ENCODE assay signal across 19 cellular contexts in the genomic region with DNA sequence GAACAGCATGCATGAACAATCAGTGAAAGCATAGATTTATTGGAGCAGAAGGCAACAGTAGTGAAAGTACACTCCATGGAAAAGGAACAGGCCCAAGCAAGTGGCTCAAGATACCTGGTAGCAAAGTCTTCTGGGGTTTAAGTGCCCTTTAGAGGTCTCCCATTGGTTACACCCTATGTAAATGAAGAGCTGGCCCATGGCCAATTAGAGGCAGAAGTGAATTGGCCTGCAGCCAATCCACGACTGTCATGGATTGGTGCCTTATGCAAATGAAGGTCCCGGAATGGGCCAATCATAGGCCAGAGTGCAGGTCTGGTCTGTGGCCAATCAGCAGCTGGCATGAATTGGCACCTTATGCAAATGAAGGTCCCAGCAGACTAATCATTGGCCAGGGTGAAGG.
A peak's percentile ranks its signal among the peaks of the same experiment; 100 is the strongest.
DNase-seq lines count a peak whose midpoint lies in the region; ATAC-seq, FAIRE-seq and TF ChIP-seq lines count a peak whose summit lies in the region.
"Had no signal": no experiment of that assay in that cellular context is flagged by ENCODE, and none has a peak within 500 bp of the region (broad histone marks: within the 10 kb centered on the region; RNA-seq: fewer than 3 reads in every experiment).

No MANE protein-coding gene starts in this region.

- no peaks in the 10 kb centered on the region for H3K79me1 ChIP-seq in H1 (ENCODE audit: low read depth, low read length)

- DNase-seq in NCI-H82 (lab: John Stamatoyannopoulos, UW) (peak; percentile 11), NCI-H82 treated with DMSO at 0.1 percent for 48 hours (lab: John Stamatoyannopoulos, UW; ENCODE audit: unreplicated experiment) (no peak), H1 (ENCODE audit: low read depth in 1 of 2, low spot score in 2 of 2) (no peak), HepG2 (ENCODE audit: low spot score) (no peak), NCI-H2227 treated with DMSO at 0.1 percent for 48 hours (lab: John Stamatoyannopoulos, UW) (no peak)
- DNase-seq in Jurkat, Clone E6-1 (ENCODE audit: low read depth, low spot score): peak; percentile 12
- no peak for DNase-seq in stimulated activated CD4-positive, alpha-beta T cell treated with anti-CD3 and anti-CD28 coated beads, Interleukin-4, amount 100 ng/mL, for 4 hours
- DNase-seq: ACHN; AML-193; Calu3; CD4-positive, CD25-positive, alpha-beta regulatory T cell; DMS79; H9; KG1; NCI-H1105 treated with DMSO at 0.1 percent for 48 hours; NCI-H1694 treated with DMSO at 0.1 percent for 48 hours; NCI-H524; SW 1271 had no signal

- H3K27me3 ChIP-seq in H1 (replicated peaks in 1 of 4; ENCODE audit: control insufficient read depth in 3 of 4, extremely low read depth in 1 of 4, insufficient read depth in 3 of 4, low read length in 3 of 4) (no peaks in the 10 kb centered on the region), HepG2 (ENCODE audit: control insufficient read depth in 1 of 2, insufficient read depth in 2 of 2, low read length in 2 of 2) (no peaks in the 10 kb centered on the region)

- H3K56ac ChIP-seq in H1 (replicated peaks; ENCODE audit: insufficient read length, low read depth, low read length): no peak overlapping the region

- H2BK120ac ChIP-seq in H1 (replicated peaks; ENCODE audit: low read depth, low read length): no peak overlapping the region

- no peak overlapping the region for H2BK5ac ChIP-seq in H1 (ENCODE audit: low read depth, low read length)

- no peak overlapping the region for H4K8ac ChIP-seq in H1 (ENCODE audit: extremely low read depth, insufficient read depth, low read length)

- no peak overlapping the region for H2BK12ac ChIP-seq in H1 (ENCODE audit: low read depth, low read length)

- no peak overlapping the region for H2BK15ac ChIP-seq in H1 (ENCODE audit: low read length)

- TF ChIP-seq EP300 in H1 (IDR thresholded peaks at IDR 0.05; ENCODE audit: borderline replicate concordance in 1 of 2, low read depth in 2 of 2, low read length in 2 of 2) (no peak), HepG2 (IDR thresholded peaks at IDR 0.05; ENCODE audit: low read depth in 2 of 2, low read length in 2 of 2) (no peak), HepG2 (CRISPR knock-in tag; IDR thresholded peaks at IDR 0.05; ENCODE audit: borderline replicate concordance) (no peak)

- in situ Hi-C loops in HepG2 (cut with HindIII; ENCODE audit: extremely low pct_ligation_motif_present, low pct_unique_long_range_greater_than_20kb): loop anchor here (25.0 kb wide), 1 partner anchor 539 kb away; no protein-coding TSS in a partner anchor

- TF ChIP-seq CTCF in H1 (IDR thresholded peaks at IDR 0.05; ENCODE audit: control extremely low read depth in 1 of 3, insufficient read depth in 1 of 3, low read depth in 1 of 3, low read length in 3 of 3) (no peak), HepG2 (CRISPR knock-in tag; IDR thresholded peaks at IDR 0.05) (no peak)

- H3K4ac ChIP-seq in H1 (replicated peaks; ENCODE audit: insufficient read length, low read depth, low read length): no peak overlapping the region

- H3K18ac ChIP-seq in H1 (ENCODE audit: extremely low read depth, low read length): no peak overlapping the region

- no peaks in the 10 kb centered on the region for H3K79me2 ChIP-seq in H1 (ENCODE audit: control insufficient read depth in 1 of 2, insufficient read depth in 2 of 2, low read length in 2 of 2)
- no peaks in the 10 kb centered on the region for H3K79me2 ChIP-seq in HepG2 (ENCODE audit: insufficient read depth, low read length)

- H3K36me3 ChIP-seq in H1 (ENCODE audit: control insufficient read depth in 2 of 4, insufficient read depth in 4 of 4, low read length in 3 of 4): no peaks in the 10 kb centered on the region
- H3K36me3 ChIP-seq in HepG2 (replicated peaks in 1 of 2; ENCODE audit: control insufficient read depth in 1 of 2, insufficient read depth in 2 of 2, low read length in 2 of 2): no peaks in the 10 kb centered on the region

- H2AK5ac ChIP-seq in H1 (ENCODE audit: low read depth, low read length): no peak overlapping the region

- H4K91ac ChIP-seq in H1 (replicated peaks; ENCODE audit: insufficient read length, low read length): no peak overlapping the region

- intact Hi-C loops in HepG2 (cut with micrococcal nuclease; ENCODE audit: unreplicated experiment): no loop called here

- no peak overlapping the region for H3K9ac ChIP-seq in H1 (replicated peaks in 1 of 4; ENCODE audit: extremely low read depth in 1 of 4, low read depth in 3 of 4, low read length in 3 of 4)
- H3K9ac ChIP-seq in HepG2 (ENCODE audit: insufficient read depth, low read depth, low read length): no peak overlapping the region

- H3K4me2 ChIP-seq in H1 (ENCODE audit: insufficient read depth in 1 of 2, low read depth in 2 of 2, low read length in 2 of 2): no peak overlapping the region
- H3K4me2 ChIP-seq in HepG2 (ENCODE audit: low read depth, low read length): no peak overlapping the region

- CTCF ChIA-PET in H1 (lab: Charles Lee; ENCODE audit: partially characterized antibody): interaction anchor here (1.4 kb wide), 1 partner anchor 40 kb away, joined by 4 read pairs; no protein-coding TSS in a partner anchor
- CTCF ChIA-PET in HepG2 (lab: Yijun Ruan, JAX; ENCODE audit: low intra/inter-chr PET ratio, low total read pairs): no interaction called here

- H3K4me3 ChIP-seq in Jurkat, Clone E6-1 (ENCODE audit: low read length): no peak overlapping the region
- H3K4me3 ChIP-seq in H1 (ENCODE audit: extremely low read depth in 1 of 4, insufficient read depth in 2 of 4, low read depth in 3 of 4, low read length in 4 of 4) (no peak overlapping the region), HepG2 (replicated peaks in 1 of 3; ENCODE audit: insufficient read depth in 1 of 3, low read depth in 2 of 3, low read length in 3 of 3) (no peak overlapping the region)

- H3K27ac ChIP-seq in H1 (ENCODE audit: low read depth, low read length) (no peak overlapping the region), HepG2 (ENCODE audit: extremely low read length, insufficient read depth, low read length) (no peak overlapping the region)

- no peak for TF ChIP-seq POLR2A in H1 (IDR thresholded peaks at IDR 0.05; ENCODE audit: control extremely low read depth in 1 of 2, low read depth in 2 of 2, low read length in 2 of 2)
- no peak for TF ChIP-seq POLR2A in HepG2 (IDR thresholded peaks at IDR 0.05; ENCODE audit: insufficient read depth in 1 of 2, low read depth in 2 of 2, low read length in 2 of 2)

- TF ChIP-seq RAD21 in H1 (IDR thresholded peaks at IDR 0.05 in 1 of 2, conservative IDR thresholded peaks at IDR 0.05 in 1 of 2; ENCODE audit: low read depth in 2 of 2, low read length in 2 of 2) (no peak), HepG2 (CRISPR knock-in tag; IDR thresholded peaks at IDR 0.05) (no peak)

- H4K20me1 ChIP-seq in H1 (replicated peaks in 1 of 2; ENCODE audit: control insufficient read depth in 1 of 2, insufficient read depth in 2 of 2, low read length in 2 of 2): no peaks in the 10 kb centered on the region
- H4K20me1 ChIP-seq in HepG2 (ENCODE audit: insufficient read depth, low read length): no peaks in the 10 kb centered on the region

- ATAC-seq in HepG2: no peak

- 89% methylated on average over 2 of the region's 2 CpGs; no CpG with 5 or more reads in 1 of the 2 experiments for WGBS in H1 (ENCODE audit: extremely low coverage in 1 of 2, insufficient coverage in 1 of 2, insufficient read length in 1 of 2, insufficient replicate concordance in 2 of 2, low coverage in 1 of 2, low lambda C conversion rate in 2 of 2, missing lambda C conversion rate in 1 of 2), 2 experiments
- WGBS in HepG2 (ENCODE audit: low lambda C conversion rate): no CpG with 5 or more reads among the region's 2 CpGs

- H3K23ac ChIP-seq in H1 (ENCODE audit: insufficient read length): peak overlapping the region; percentile 37

- no peak for FAIRE-seq in H1 (lab: Jason Lieb, UNC)
- no peak for FAIRE-seq in HepG2 (lab: Jason Lieb, UNC)
- FAIRE-seq: GM19239 had no signal

- no peaks in the 10 kb centered on the region for H3K23me2 ChIP-seq in H1 (ENCODE audit: low read depth, low read length)

- no TSS peak for BruUV-seq in HepG2 (replicated peaks; lab: Mats Ljungman, UMichigan)

- no peak overlapping the region for H3K14ac ChIP-seq in H1 (ENCODE audit: insufficient read length)

- H4K5ac ChIP-seq in H1 (ENCODE audit: insufficient read length, low read depth, low read length): no peak overlapping the region

- no peak overlapping the region for H2BK20ac ChIP-seq in H1 (ENCODE audit: low read length)

- H2AFZ ChIP-seq in H1 (ENCODE audit: low read length) (no peak overlapping the region), HepG2 (ENCODE audit: low read length) (no peak overlapping the region)

- POLR2A ChIA-PET in H1 (lab: Charles Lee; ENCODE audit: partially characterized antibody) (no interaction called here), HepG2 (lab: Yijun Ruan, JAX) (no interaction called here)

- H3K9me3 ChIP-seq in H1 (ENCODE audit: insufficient read depth in 2 of 2, low read depth in 1 of 2, low read length in 1 of 2) (no peaks in the 10 kb centered on the region), HepG2 (ENCODE audit: low read length) (no peaks in the 10 kb centered on the region)

- H3K4me1 ChIP-seq in H1 (replicated peaks in 1 of 4; ENCODE audit: control insufficient read depth in 3 of 4, insufficient read depth in 4 of 4, low read length in 3 of 4): no peaks in the 10 kb centered on the region
- H3K4me1 ChIP-seq in HepG2 (ENCODE audit: insufficient read depth, low read length): no peaks in the 10 kb centered on the region

TF ChIP-seq in H1, 55 proteins besides CTCF, POLR2A, EP300 and RAD21:
- TF ChIP-seq SP2 (IDR thresholded peaks at IDR 0.05; ENCODE audit: low read length): no peak

TF ChIP-seq in HepG2, 621 proteins besides CTCF, POLR2A, EP300 and RAD21:
- TF ChIP-seq ZNF431 (CRISPR knock-in tag; IDR thresholded peaks at IDR 0.05; ENCODE audit: borderline replicate concordance, low read depth) (no peak), HMG20B (CRISPR knock-in tag; conservative IDR thresholded peaks at IDR 0.05) (no peak), SRSF1 (optimal IDR thresholded peaks at IDR 0.05; ENCODE audit: low read depth, low read length) (no peak), AGO2 (optimal IDR thresholded peaks at IDR 0.05; ENCODE audit: low read depth, low read length) (no peak), CENPX (CRISPR knock-in tag; IDR thresholded peaks at IDR 0.05) (no peak)
- TF ChIP-seq, protein P1, sequence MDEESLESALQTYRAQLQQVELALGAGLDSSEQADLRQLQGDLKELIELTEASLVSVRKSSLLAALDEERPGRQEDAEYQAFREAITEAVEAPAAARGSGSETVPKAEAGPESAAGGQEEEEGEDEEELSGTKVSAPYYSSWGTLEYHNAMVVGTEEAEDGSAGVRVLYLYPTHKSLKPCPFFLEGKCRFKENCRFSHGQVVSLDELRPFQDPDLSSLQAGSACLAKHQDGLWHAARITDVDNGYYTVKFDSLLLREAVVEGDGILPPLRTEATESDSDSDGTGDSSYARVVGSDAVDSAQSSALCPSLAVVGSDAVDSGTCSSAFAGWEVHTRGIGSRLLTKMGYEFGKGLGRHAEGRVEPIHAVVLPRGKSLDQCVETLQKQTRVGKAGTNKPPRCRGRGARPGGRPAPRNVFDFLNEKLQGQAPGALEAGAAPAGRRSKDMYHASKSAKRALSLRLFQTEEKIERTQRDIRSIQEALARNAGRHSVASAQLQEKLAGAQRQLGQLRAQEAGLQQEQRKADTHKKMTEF (CRISPR knock-in tag; IDR thresholded peaks at IDR 0.05): no peak

Comparison
In these comparisons a context has a peak if more than half of its experiments do, and no peak if none do; other contexts are left out.
1. DNase-seq: peak in NCI-H82 (single experiment) and Jurkat, Clone E6-1 (single experiment); none in NCI-H82 treated with DMSO at 0.1 percent for 48 hours (single experiment), H1 (0 of 2), HepG2 (single experiment), stimulated activated CD4-positive, alpha-beta T cell treated with anti-CD3 and anti-CD28 coated beads, Interleukin-4, amount 100 ng/mL, for 4 hours (0 of 2) and NCI-H2227 treated with DMSO at 0.1 percent for 48 hours (single experiment).